Comparison of ENCODE assay signal across 1 cellular context in genomic region chr13:112181336-112182051, GRCh38.
TF ChIP-seq lines count a peak whose summit lies in the region.

No MANE protein-coding gene starts in this region.

TF ChIP-seq in GM23338, 12 proteins besides CTCF, POLR2A, EP300 and RAD21 (continued from another document):
- no peak for TF ChIP-seq REST (IDR thresholded peaks at IDR 0.05; ENCODE audit: unreplicated experiment)
- TF ChIP-seq ZNF114 (CRISPR knock-in tag; IDR thresholded peaks at IDR 0.05): no peak
- TF ChIP-seq ETS1 (IDR thresholded peaks at IDR 0.05): no peak
- no peak for TF ChIP-seq JUNB (IDR thresholded peaks at IDR 0.05; ENCODE audit: unreplicated experiment)
- no peak for TF ChIP-seq EZH2phosphoT487 (IDR thresholded peaks at IDR 0.05; ENCODE audit: unreplicated experiment)
- no peak for TF ChIP-seq EZH2 (IDR thresholded peaks at IDR 0.05; ENCODE audit: low read depth, unreplicated experiment)
- no peak for TF ChIP-seq STAT1 (IDR thresholded peaks at IDR 0.05; ENCODE audit: unreplicated experiment)
- TF ChIP-seq NANOG (IDR thresholded peaks at IDR 0.05; ENCODE audit: borderline replicate concordance): no peak
